1 cellular context compared by ENCODE assay signal in the genomic region with DNA sequence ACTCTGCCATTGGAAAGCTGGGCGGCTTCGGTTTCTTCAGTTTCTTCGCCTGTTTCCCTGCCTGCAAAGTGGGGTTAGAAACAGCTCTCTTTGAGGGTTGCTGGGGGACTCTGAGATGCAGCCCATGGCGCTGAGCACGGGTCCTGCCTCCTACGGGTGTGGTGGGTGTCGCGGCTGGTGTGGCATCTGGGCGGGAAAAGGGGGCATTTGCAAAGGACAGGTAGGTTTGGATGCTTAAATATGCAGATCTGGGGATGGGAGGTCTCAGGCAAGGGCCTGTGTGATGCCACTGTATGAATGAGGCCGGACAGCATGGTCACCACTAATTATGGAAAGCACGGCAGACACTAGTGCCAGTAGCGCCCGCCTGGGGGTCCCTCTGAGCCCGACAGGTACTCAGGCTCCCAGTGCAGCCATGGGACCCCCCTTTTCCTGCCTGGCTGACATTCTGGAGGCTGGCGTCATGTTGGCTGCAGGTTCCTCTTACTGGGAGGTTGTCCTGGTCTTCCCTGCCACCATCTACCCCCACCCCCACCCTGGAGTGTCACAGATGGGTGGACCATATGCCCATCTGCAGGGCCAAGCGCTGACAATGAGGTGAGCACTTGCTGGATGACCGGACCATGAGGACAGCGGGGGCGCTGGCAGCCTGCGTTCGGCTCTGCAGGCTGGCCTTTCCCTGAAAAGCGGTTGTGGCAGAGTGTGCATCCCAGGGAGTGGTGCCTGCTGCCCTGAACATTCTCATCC.
TF ChIP-seq lines count a peak whose summit lies in the region.

No MANE protein-coding gene starts in this region.

TF ChIP-seq in HepG2, 621 proteins besides CTCF, POLR2A, EP300 and RAD21:
- TF ChIP-seq, protein P1, sequence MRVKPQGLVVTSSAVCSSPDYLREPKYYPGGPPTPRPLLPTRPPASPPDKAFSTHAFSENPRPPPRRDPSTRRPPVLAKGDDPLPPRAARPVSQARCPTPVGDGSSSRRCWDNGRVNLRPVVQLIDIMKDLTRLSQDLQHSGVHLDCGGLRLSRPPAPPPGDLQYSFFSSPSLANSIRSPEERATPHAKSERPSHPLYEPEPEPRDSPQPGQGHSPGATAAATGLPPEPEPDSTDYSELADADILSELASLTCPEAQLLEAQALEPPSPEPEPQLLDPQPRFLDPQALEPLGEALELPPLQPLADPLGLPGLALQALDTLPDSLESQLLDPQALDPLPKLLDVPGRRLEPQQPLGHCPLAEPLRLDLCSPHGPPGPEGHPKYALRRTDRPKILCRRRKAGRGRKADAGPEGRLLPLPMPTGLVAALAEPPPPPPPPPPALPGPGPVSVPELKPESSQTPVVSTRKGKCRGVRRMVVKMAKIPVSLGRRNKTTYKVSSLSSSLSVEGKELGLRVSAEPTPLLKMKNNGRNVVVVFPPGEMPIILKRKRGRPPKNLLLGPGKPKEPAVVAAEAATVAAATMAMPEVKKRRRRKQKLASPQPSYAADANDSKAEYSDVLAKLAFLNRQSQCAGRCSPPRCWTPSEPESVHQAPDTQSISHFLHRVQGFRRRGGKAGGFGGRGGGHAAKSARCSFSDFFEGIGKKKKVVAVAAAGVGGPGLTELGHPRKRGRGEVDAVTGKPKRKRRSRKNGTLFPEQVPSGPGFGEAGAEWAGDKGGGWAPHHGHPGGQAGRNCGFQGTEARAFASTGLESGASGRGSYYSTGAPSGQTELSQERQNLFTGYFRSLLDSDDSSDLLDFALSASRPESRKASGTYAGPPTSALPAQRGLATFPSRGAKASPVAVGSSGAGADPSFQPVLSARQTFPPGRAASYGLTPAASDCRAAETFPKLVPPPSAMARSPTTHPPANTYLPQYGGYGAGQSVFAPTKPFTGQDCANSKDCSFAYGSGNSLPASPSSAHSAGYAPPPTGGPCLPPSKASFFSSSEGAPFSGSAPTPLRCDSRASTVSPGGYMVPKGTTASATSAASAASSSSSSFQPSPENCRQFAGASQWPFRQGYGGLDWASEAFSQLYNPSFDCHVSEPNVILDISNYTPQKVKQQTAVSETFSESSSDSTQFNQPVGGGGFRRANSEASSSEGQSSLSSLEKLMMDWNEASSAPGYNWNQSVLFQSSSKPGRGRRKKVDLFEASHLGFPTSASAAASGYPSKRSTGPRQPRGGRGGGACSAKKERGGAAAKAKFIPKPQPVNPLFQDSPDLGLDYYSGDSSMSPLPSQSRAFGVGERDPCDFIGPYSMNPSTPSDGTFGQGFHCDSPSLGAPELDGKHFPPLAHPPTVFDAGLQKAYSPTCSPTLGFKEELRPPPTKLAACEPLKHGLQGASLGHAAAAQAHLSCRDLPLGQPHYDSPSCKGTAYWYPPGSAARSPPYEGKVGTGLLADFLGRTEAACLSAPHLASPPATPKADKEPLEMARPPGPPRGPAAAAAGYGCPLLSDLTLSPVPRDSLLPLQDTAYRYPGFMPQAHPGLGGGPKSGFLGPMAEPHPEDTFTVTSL (CRISPR knock-in tag; IDR thresholded peaks at IDR 0.05; ENCODE audit: borderline replicate concordance) = no peak
- TF ChIP-seq, protein P2, sequence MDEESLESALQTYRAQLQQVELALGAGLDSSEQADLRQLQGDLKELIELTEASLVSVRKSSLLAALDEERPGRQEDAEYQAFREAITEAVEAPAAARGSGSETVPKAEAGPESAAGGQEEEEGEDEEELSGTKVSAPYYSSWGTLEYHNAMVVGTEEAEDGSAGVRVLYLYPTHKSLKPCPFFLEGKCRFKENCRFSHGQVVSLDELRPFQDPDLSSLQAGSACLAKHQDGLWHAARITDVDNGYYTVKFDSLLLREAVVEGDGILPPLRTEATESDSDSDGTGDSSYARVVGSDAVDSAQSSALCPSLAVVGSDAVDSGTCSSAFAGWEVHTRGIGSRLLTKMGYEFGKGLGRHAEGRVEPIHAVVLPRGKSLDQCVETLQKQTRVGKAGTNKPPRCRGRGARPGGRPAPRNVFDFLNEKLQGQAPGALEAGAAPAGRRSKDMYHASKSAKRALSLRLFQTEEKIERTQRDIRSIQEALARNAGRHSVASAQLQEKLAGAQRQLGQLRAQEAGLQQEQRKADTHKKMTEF (CRISPR knock-in tag; IDR thresholded peaks at IDR 0.05) = no peak
- TF ChIP-seq ZBTB3 (CRISPR knock-in tag; IDR thresholded peaks at IDR 0.05; ENCODE audit: borderline replicate concordance, low read depth) (no peak), HNRNPL (IDR thresholded peaks at IDR 0.05; ENCODE audit: low read depth, low read length) (0 out of 2 replicates have a peak, but pooled peaks have one; percentile 22), AGO2 (optimal IDR thresholded peaks at IDR 0.05; ENCODE audit: low read depth, low read length) (peak; percentile 62), YEATS4 (CRISPR knock-in tag; IDR thresholded peaks at IDR 0.05; ENCODE audit: borderline replicate concordance) (no peak), NFKB2 (CRISPR knock-in tag; IDR thresholded peaks at IDR 0.05; ENCODE audit: borderline replicate concordance) (no peak), MTA1 (CRISPR knock-in tag; IDR thresholded peaks at IDR 0.05; ENCODE audit: borderline replicate concordance) (0 out of 2 replicates have a peak, but pooled peaks have one; percentile 9), SSRP1 (CRISPR knock-in tag; IDR thresholded peaks at IDR 0.05) (no peak), DPF2 (CRISPR knock-in tag; IDR thresholded peaks at IDR 0.05; ENCODE audit: borderline replicate concordance, low read depth) (no peak), ZNF431 (CRISPR knock-in tag; IDR thresholded peaks at IDR 0.05; ENCODE audit: borderline replicate concordance, low read depth) (no peak), PPARG (CRISPR knock-in tag; conservative IDR thresholded peaks at IDR 0.05) (no peak), ZSCAN30 (CRISPR knock-in tag; IDR thresholded peaks at IDR 0.05) (no peak), HOXA7 (CRISPR knock-in tag; IDR thresholded peaks at IDR 0.05) (no peak), RBM22 (optimal IDR thresholded peaks at IDR 0.05; ENCODE audit: low read length) (peak; percentile 4)
- TF ChIP-seq, protein P3, sequence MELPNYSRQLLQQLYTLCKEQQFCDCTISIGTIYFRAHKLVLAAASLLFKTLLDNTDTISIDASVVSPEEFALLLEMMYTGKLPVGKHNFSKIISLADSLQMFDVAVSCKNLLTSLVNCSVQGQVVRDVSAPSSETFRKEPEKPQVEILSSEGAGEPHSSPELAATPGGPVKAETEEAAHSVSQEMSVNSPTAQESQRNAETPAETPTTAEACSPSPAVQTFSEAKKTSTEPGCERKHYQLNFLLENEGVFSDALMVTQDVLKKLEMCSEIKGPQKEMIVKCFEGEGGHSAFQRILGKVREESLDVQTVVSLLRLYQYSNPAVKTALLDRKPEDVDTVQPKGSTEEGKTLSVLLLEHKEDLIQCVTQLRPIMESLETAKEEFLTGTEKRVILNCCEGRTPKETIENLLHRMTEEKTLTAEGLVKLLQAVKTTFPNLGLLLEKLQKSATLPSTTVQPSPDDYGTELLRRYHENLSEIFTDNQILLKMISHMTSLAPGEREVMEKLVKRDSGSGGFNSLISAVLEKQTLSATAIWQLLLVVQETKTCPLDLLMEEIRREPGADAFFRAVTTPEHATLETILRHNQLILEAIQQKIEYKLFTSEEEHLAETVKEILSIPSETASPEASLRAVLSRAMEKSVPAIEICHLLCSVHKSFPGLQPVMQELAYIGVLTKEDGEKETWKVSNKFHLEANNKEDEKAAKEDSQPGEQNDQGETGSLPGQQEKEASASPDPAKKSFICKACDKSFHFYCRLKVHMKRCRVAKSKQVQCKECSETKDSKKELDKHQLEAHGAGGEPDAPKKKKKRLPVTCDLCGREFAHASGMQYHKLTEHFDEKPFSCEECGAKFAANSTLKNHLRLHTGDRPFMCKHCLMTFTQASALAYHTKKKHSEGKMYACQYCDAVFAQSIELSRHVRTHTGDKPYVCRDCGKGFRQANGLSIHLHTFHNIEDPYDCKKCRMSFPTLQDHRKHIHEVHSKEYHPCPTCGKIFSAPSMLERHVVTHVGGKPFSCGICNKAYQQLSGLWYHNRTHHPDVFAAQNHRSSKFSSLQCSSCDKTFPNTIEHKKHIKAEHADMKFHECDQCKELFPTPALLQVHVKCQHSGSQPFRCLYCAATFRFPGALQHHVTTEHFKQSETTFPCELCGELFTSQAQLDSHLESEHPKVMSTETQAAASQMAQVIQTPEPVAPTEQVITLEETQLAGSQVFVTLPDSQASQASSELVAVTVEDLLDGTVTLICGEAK (IDR thresholded peaks at IDR 0.05) = no peak
- TF ChIP-seq, protein P3 (CRISPR knock-in tag; IDR thresholded peaks at IDR 0.05) = no peak
- TF ChIP-seq, protein P4, sequence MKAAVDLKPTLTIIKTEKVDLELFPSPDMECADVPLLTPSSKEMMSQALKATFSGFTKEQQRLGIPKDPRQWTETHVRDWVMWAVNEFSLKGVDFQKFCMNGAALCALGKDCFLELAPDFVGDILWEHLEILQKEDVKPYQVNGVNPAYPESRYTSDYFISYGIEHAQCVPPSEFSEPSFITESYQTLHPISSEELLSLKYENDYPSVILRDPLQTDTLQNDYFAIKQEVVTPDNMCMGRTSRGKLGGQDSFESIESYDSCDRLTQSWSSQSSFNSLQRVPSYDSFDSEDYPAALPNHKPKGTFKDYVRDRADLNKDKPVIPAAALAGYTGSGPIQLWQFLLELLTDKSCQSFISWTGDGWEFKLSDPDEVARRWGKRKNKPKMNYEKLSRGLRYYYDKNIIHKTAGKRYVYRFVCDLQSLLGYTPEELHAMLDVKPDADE (CRISPR knock-in tag; IDR thresholded peaks at IDR 0.05) = no peak
- TF ChIP-seq, protein P5, sequence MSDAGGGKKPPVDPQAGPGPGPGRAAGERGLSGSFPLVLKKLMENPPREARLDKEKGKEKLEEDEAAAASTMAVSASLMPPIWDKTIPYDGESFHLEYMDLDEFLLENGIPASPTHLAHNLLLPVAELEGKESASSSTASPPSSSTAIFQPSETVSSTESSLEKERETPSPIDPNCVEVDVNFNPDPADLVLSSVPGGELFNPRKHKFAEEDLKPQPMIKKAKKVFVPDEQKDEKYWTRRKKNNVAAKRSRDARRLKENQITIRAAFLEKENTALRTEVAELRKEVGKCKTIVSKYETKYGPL (CRISPR knock-in tag; IDR thresholded peaks at IDR 0.05) = no peak
- TF ChIP-seq, protein P6, sequence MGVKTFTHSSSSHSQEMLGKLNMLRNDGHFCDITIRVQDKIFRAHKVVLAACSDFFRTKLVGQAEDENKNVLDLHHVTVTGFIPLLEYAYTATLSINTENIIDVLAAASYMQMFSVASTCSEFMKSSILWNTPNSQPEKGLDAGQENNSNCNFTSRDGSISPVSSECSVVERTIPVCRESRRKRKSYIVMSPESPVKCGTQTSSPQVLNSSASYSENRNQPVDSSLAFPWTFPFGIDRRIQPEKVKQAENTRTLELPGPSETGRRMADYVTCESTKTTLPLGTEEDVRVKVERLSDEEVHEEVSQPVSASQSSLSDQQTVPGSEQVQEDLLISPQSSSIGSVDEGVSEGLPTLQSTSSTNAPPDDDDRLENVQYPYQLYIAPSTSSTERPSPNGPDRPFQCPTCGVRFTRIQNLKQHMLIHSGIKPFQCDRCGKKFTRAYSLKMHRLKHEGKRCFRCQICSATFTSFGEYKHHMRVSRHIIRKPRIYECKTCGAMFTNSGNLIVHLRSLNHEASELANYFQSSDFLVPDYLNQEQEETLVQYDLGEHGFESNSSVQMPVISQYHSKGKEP (CRISPR knock-in tag; IDR thresholded peaks at IDR 0.05) = no peak
